Comparison of ENCODE assay signal across 35 cellular contexts in the genomic region with DNA sequence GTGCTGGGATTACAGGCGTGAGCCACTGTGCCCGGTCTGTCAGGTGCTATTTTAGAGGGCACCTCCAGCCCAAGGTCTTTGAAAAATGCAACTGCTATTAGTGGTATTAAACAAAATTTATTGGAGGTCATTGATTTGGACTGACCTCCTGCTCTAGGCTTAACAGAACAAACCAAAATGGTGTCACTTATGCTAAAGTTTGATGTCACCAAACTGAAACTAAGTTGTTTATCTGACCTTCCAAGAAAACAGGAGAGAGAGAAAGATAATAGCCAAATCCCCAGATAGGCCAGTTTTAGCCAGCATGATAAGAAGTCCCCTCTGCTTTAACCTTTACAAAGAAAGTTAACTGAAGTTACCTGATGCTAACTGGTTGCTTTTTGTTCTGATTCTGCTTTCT. TPM values are rescaled to one million over a fixed set of nuclear protein-coding genes. Genes with fewer than 3 reads are reported as not detected.
A peak's percentile ranks its signal among the peaks of the same experiment; 100 is the strongest.
DNase-seq lines count a peak whose midpoint lies in the region; ATAC-seq, FAIRE-seq and TF ChIP-seq lines count a peak whose summit lies in the region.
"Had no signal": no experiment of that assay in that cellular context is flagged by ENCODE, and none has a peak within 500 bp of the region (broad histone marks: within the 10 kb centered on the region; RNA-seq: fewer than 3 reads in every experiment).

No MANE protein-coding gene starts in this region.

- H3K23ac ChIP-seq in mesendoderm (ENCODE audit: low read length): no peak overlapping the region

- TF ChIP-seq POLR2A in HepG2 (IDR thresholded peaks at IDR 0.05; ENCODE audit: insufficient read depth in 1 of 2, low read depth in 2 of 2, low read length in 2 of 2) (no peak), right lobe of liver (IDR thresholded peaks at IDR 0.05) (no peak), esophagus squamous epithelium (IDR thresholded peaks at IDR 0.05) (no peak)

- H3K27me3 ChIP-seq in HepG2 (ENCODE audit: control insufficient read depth in 1 of 2, insufficient read depth in 2 of 2, low read length in 2 of 2) (no peaks in the 10 kb centered on the region), right lobe of liver (no peaks in the 10 kb centered on the region), mesendoderm (ENCODE audit: insufficient read depth, low read length, poor library complexity) (no peaks in the 10 kb centered on the region), esophagus squamous epithelium (peaks cover 0 to 35% (median 0%) of the 10 kb centered on the region in 4 donors), brain microvascular endothelial cell (replicated peaks) (no peaks in the 10 kb centered on the region)
- H3K27me3 ChIP-seq: ascending aorta, cardiac muscle cell had no signal

- no peak overlapping the region for H4K8ac ChIP-seq in mesendoderm (ENCODE audit: low read depth, low read length)

- in situ Hi-C loops in HepG2 (cut with HindIII; ENCODE audit: extremely low pct_ligation_motif_present, low pct_unique_long_range_greater_than_20kb): no loop called here
- in situ Hi-C loops in brain microvascular endothelial cell (cut with HindIII; ENCODE audit: low pct_ligation_motif_present, low sequenced_read_pairs): no loop called here

- H3K9me3 ChIP-seq in HepG2 (ENCODE audit: low read length): no peaks in the 10 kb centered on the region
- no peaks in the 10 kb centered on the region for H3K9me3 ChIP-seq in right lobe of liver
- H3K9me3 ChIP-seq in esophagus squamous epithelium: no peaks in the 10 kb centered on the region
- H3K9me3 ChIP-seq: ascending aorta, heart left ventricle, suprapubic skin, upper lobe of left lung had no signal

- no peak for TF ChIP-seq RAD21 in HepG2 (CRISPR knock-in tag; IDR thresholded peaks at IDR 0.05)

- intact Hi-C loops in HepG2 (cut with micrococcal nuclease; ENCODE audit: unreplicated experiment) (no loop called here), right lobe of liver (cut with DNase I) (no loop called here), esophagus squamous epithelium (cut with DNase I) (loop anchor here (10.0 kb wide), 1 partner anchor 78 kb away; no protein-coding TSS in a partner anchor)

- no peak for ATAC-seq in HepG2
- no peak for ATAC-seq in right lobe of liver
- ATAC-seq in T-cell (replicated peaks in 1 of 4): no peak
- ATAC-seq in GM21515 (IDR thresholded peaks at IDR 0.05; ENCODE audit: unreplicated experiment): no peak
- ATAC-seq: activated naive CD4-positive, alpha-beta T cell treated with anti-CD3 and anti-CD28 coated beads, Interleukin-2, amount 50 U/mL, for 72 hours; heart left ventricle had no signal

- H2AFZ ChIP-seq in HepG2 (ENCODE audit: low read length): no peak overlapping the region

- 90% methylated on average over 2 of the region's 2 CpGs for WGBS in HepG2 (ENCODE audit: low lambda C conversion rate)
- 84% methylated on average over 2 of the region's 2 CpGs for WGBS in right lobe of liver (ENCODE audit: insufficient coverage, low coverage, low lambda C conversion rate, missing lambda C conversion rate)
- WGBS in mesendoderm (ENCODE audit: extremely low coverage, insufficient coverage, low lambda C conversion rate): no CpG with 5 or more reads among the region's 2 CpGs
- 100% methylated on average over 2 of the region's 2 CpGs for WGBS in esophagus squamous epithelium, 2 donors

- no peak overlapping the region for H4K5ac ChIP-seq in mesendoderm (ENCODE audit: low read length)

- no peak overlapping the region for H3K4ac ChIP-seq in mesendoderm (ENCODE audit: low read depth, low read length)

- peaks cover 46% of the 10 kb centered on the region for H3K4me1 ChIP-seq in HepG2 (ENCODE audit: insufficient read depth, low read length)
- peaks cover 0 to 15% (median 4%) of the 10 kb centered on the region in 4 donors for H3K4me1 ChIP-seq in right lobe of liver
- H3K4me1 ChIP-seq in mesendoderm (ENCODE audit: control insufficient read depth, low read depth, low read length): peaks cover 2% of the 10 kb centered on the region
- peaks cover 11 to 28% (median 12%) of the 10 kb centered on the region in 3 donors for H3K4me1 ChIP-seq in esophagus squamous epithelium

- H3K9me3 Mint-ChIP-seq in T-cell: no peaks in the 10 kb centered on the region
- H3K9me3 Mint-ChIP-seq: activated naive CD4-positive, alpha-beta T cell treated with anti-CD3 and anti-CD28 coated beads, Interleukin-2, amount 50 U/mL, for 72 hours; H9 had no signal

- H3K4me1 Mint-ChIP-seq in T-cell: peaks cover 38 to 68% (median 53%) of the 10 kb centered on the region in 3 donors

- H3K36me3 ChIP-seq in HepG2 (replicated peaks in 1 of 2; ENCODE audit: control insufficient read depth in 1 of 2, insufficient read depth in 2 of 2, low read length in 2 of 2) (no peaks in the 10 kb centered on the region), right lobe of liver (no peaks in the 10 kb centered on the region), mesendoderm (ENCODE audit: control insufficient read depth, insufficient read depth, low read length) (no peaks in the 10 kb centered on the region), esophagus squamous epithelium (no peaks in the 10 kb centered on the region), brain microvascular endothelial cell (replicated peaks) (no peaks in the 10 kb centered on the region)
- H3K36me3 ChIP-seq: ascending aorta, cardiac muscle cell, heart left ventricle, suprapubic skin, upper lobe of left lung, WERI-Rb-1 had no signal

- CTCF ChIA-PET in HepG2 (lab: Yijun Ruan, JAX; ENCODE audit: low intra/inter-chr PET ratio, low total read pairs) (no interaction called here), T-cell (lab: Charles Lee) (interaction anchor here (0.6 kb wide), 2 partner anchors 10 to 231 kb away, joined by 3 to 6 read pairs; no protein-coding TSS in a partner anchor)

- H3K79me1 ChIP-seq in mesendoderm (ENCODE audit: low read length): no peaks in the 10 kb centered on the region

- FAIRE-seq in HepG2 (lab: Jason Lieb, UNC): no peak
- FAIRE-seq: A204.1, kidney, RCC 7860 had no signal

- no peak for TF ChIP-seq EP300 in HepG2 (IDR thresholded peaks at IDR 0.05; ENCODE audit: low read depth in 2 of 2, low read length in 2 of 2)
- no peak for TF ChIP-seq EP300 in HepG2 (CRISPR knock-in tag; IDR thresholded peaks at IDR 0.05; ENCODE audit: borderline replicate concordance)

- H3K18ac ChIP-seq in mesendoderm (ENCODE audit: low read length): no peak overlapping the region

- H3K27ac ChIP-seq in HepG2 (ENCODE audit: extremely low read length, insufficient read depth, low read length) (no peak overlapping the region), right lobe of liver (no peak overlapping the region), mesendoderm (ENCODE audit: low read depth, low read length) (no peak overlapping the region), esophagus squamous epithelium (peak overlapping the region in 1 of 4 donors; percentile 48), brain microvascular endothelial cell (no peak overlapping the region)
- H3K27ac ChIP-seq: ascending aorta, cardiac muscle cell, coronary artery, heart left ventricle, HL-60, suprapubic skin, upper lobe of left lung, WERI-Rb-1 had no signal

- no peaks in the 10 kb centered on the region for H4K20me1 ChIP-seq in HepG2 (ENCODE audit: insufficient read depth, low read length)

- peak overlapping the region; percentile 45 to 86 for H3K27ac Mint-ChIP-seq in T-cell
- H3K27ac Mint-ChIP-seq: activated naive CD4-positive, alpha-beta T cell treated with anti-CD3 and anti-CD28 coated beads, Interleukin-2, amount 50 U/mL, for 72 hours; H9 had no signal

- no peak overlapping the region for H2BK120ac ChIP-seq in mesendoderm (ENCODE audit: low read depth, low read length)

- peak overlapping the region in 1 of 3 donors; percentile 55 for H3K4me3 Mint-ChIP-seq in T-cell
- H3K4me3 Mint-ChIP-seq: H9 had no signal

- H3K4me2 ChIP-seq in HepG2 (ENCODE audit: low read depth, low read length) (peak overlapping the region; percentile 94), mesendoderm (ENCODE audit: low read length) (no peak overlapping the region)

- DNase-seq in HepG2 (ENCODE audit: low spot score) (no peak), right lobe of liver (no peak), T-cell (no peak), mesendoderm (peak; percentile 56), esophagus squamous epithelium (lab: John Stamatoyannopoulos, UW) (no peak), NCI-H2171 (lab: John Stamatoyannopoulos, UW) (no peak), brain microvascular endothelial cell (no peak)
- DNase-seq: activated CD4-positive, alpha-beta T cell treated with anti-CD3 and anti-CD28 coated beads for 4 hours; activated effector memory CD4-positive, alpha-beta T cell treated with Interleukin-2 at 50 U/mL for 16 hours; COR-L47; DMS53; foreskin fibroblast; H9; heart left ventricle; Kasumi-1; kidney; NCI-H1436; NCI-H2081; NCI-H226; SIG-M5; stimulated activated CD4-positive, alpha-beta T cell treated with anti-CD3 and anti-CD28 coated beads, Interleukin-4, amount 100 ng/mL, for 24 hours; upper lobe of left lung; WERI-Rb-1 had no signal

- no peak overlapping the region for H2BK15ac ChIP-seq in mesendoderm (replicated peaks; ENCODE audit: low read depth)

- H3K36me3 Mint-ChIP-seq in T-cell: no peaks in the 10 kb centered on the region

- H2BK5ac ChIP-seq in mesendoderm (ENCODE audit: low read length): no peak overlapping the region

- no peak overlapping the region for H3K56ac ChIP-seq in mesendoderm (ENCODE audit: low read length)

- no peak overlapping the region for H2AK5ac ChIP-seq in mesendoderm (ENCODE audit: low read length)

- H3K27me3 Mint-ChIP-seq in T-cell: peaks cover 3 to 4% of the 10 kb centered on the region in 2 donors

- H3K9ac ChIP-seq in HepG2 (ENCODE audit: insufficient read depth, low read depth, low read length) (no peak overlapping the region), mesendoderm (ENCODE audit: low read length) (no peak overlapping the region)

- H3K79me2 ChIP-seq in HepG2 (ENCODE audit: insufficient read depth, low read length): no peaks in the 10 kb centered on the region
- H3K79me2 ChIP-seq in mesendoderm (ENCODE audit: control insufficient read depth, insufficient read depth, low read length): no peaks in the 10 kb centered on the region

- TF ChIP-seq CTCF in HepG2 (CRISPR knock-in tag; IDR thresholded peaks at IDR 0.05) (no peak), right lobe of liver (IDR thresholded peaks at IDR 0.05) (no peak), esophagus squamous epithelium (IDR thresholded peaks at IDR 0.05) (no peak), brain microvascular endothelial cell (IDR thresholded peaks at IDR 0.05; ENCODE audit: low read depth, low read length, missing control alignments) (no peak)

- no TSS peak for BruUV-seq in HepG2 (replicated peaks; lab: Mats Ljungman, UMichigan)

- no peak overlapping the region for H3K4me3 ChIP-seq in HepG2 (replicated peaks in 1 of 3; ENCODE audit: insufficient read depth in 1 of 3, low read depth in 2 of 3, low read length in 3 of 3)
- no peak overlapping the region for H3K4me3 ChIP-seq in right lobe of liver
- H3K4me3 ChIP-seq in mesendoderm (ENCODE audit: low read length): no peak overlapping the region
- H3K4me3 ChIP-seq in esophagus squamous epithelium: no peak overlapping the region
- no peak overlapping the region for H3K4me3 ChIP-seq in brain microvascular endothelial cell (ENCODE audit: low read depth, low read length)
- H3K4me3 ChIP-seq: ascending aorta, cardiac muscle cell, coronary artery, heart left ventricle, suprapubic skin, upper lobe of left lung had no signal

- POLR2A ChIA-PET in HepG2 (lab: Yijun Ruan, JAX): interaction anchor here (2.9 kb wide), 1 partner anchor 10 kb away, joined by 40 read pairs; no protein-coding TSS in a partner anchor
- POLR2A ChIA-PET in T-cell (lab: Charles Lee): interaction anchor here in 1 of 2 donors (0.5 kb wide), 1 partner anchor 450 kb away, joined by 3 read pairs; no protein-coding TSS in a partner anchor

RNA-seq across cellular contexts. Expression of gene INAVA, which starts 8.1 kb away (rescaled TPM):
- total RNA-seq in HepG2 (2016; rRNA removed; fragmentation: Illumina TruSeq; extraction: Trizol) (11.7 and 13.5 TPM in 2 replicates), right lobe of liver (under 1 TPM; 0.29 to 0.55 (median 0.41) TPM), T-cell (under 1 TPM in 4 of 5 donors, not detected in 1; 0.09 to 0.62 (median 0.25) TPM), esophagus squamous epithelium (100 to 1,000 TPM in 1 of 4 donors, 10 to 100 TPM in 3; 45.6 to 102 (median 58.4) TPM)
- total RNA-seq in HepG2 (2016; cell fraction: cytosol; rRNA removed; fragmentation: Illumina TruSeq; extraction: Trizol; ENCODE audit: low read depth): 3.1 and 3.9 TPM in 2 replicates
- 10.6 and 11.8 TPM in 2 replicates for total RNA-seq in HepG2 (2016; cell fraction: insoluble cytoplasmic fraction; rRNA removed; fragmentation: Illumina TruSeq; extraction: Trizol)
- total RNA-seq in HepG2 (2016; cell fraction: membrane; rRNA removed; fragmentation: Illumina TruSeq; extraction: Trizol): 8.9 and 10.3 TPM in 2 replicates
- 11.6 and 14.2 TPM in 2 replicates for total RNA-seq in HepG2 (2016; cell fraction: nucleus; rRNA removed; fragmentation: Illumina TruSeq; extraction: Trizol)
- polyA plus RNA-seq in HepG2 (2011; rRNA removed): 6.0 and 6.4 TPM in 2 replicates
- 3.9 and 5.0 TPM in 2 replicates for polyA plus RNA-seq in HepG2 (2011; cell fraction: cytosol; rRNA removed)
- 18.1 and 23.0 TPM in 2 replicates for polyA plus RNA-seq in HepG2 (2011; cell fraction: nucleus; rRNA removed)
- polyA plus RNA-seq in HepG2 (2012): 3.4 and 3.6 TPM in 2 replicates
- 1.4 and 1.5 TPM in 2 replicates for polyA plus RNA-seq in HepG2 (2016; cell fraction: cytosol; fragmentation: Illumina TruSeq; extraction: Trizol; ENCODE audit: low read depth)
- polyA plus RNA-seq in HepG2 (2016; cell fraction: insoluble cytoplasmic fraction; fragmentation: Illumina TruSeq; extraction: Trizol; ENCODE audit: low read depth): 10.3 and 14.8 TPM in 2 replicates
- 4.6 and 5.4 TPM in 2 replicates for polyA plus RNA-seq in HepG2 (2016; cell fraction: membrane; fragmentation: Illumina TruSeq; extraction: Trizol; ENCODE audit: low read depth)
- polyA plus RNA-seq in HepG2 (2016; cell fraction: nucleus; fragmentation: Illumina TruSeq; extraction: Trizol; ENCODE audit: insufficient read depth, low read depth): 28.3 and 29.7 TPM in 2 replicates
- 0.42 and 11.2 TPM in 2 replicates for polyA minus RNA-seq in HepG2 (2011; rRNA and poly(A)+ RNA removed; ENCODE audit: low replicate concordance)
- polyA minus RNA-seq in HepG2 (2011; cell fraction: cytosol; rRNA and poly(A)+ RNA removed): 4.3 and 7.2 TPM in 2 replicates
- 6.0 and 7.9 TPM in 2 replicates for polyA minus RNA-seq in HepG2 (2011; cell fraction: nucleus; rRNA and poly(A)+ RNA removed)
- polyA plus RNA-seq in mesendoderm (2013, experiment 1 of 2): 34.9 TPM
- 36.1 TPM for polyA plus RNA-seq in mesendoderm (2013, experiment 2 of 2)
- total RNA-seq: ascending aorta, pulmonary artery endothelial cell had no signal

RNA-seq across cellular contexts. Expression of gene GPR25, which starts 13.8 kb away (rescaled TPM):
- total RNA-seq in HepG2 (2016; rRNA removed; fragmentation: Illumina TruSeq; extraction: Trizol) (not detected in 2 replicates), right lobe of liver (not detected), T-cell (1 to 10 TPM; 1.2 to 6.7 (median 1.8) TPM), esophagus squamous epithelium (1 to 10 TPM in 1 of 4 donors, not detected in 3; 1.3 TPM)
- not detected in 2 replicates for total RNA-seq in HepG2 (2016; cell fraction: cytosol; rRNA removed; fragmentation: Illumina TruSeq; extraction: Trizol; ENCODE audit: low read depth)
- not detected in 2 replicates for total RNA-seq in HepG2 (2016; cell fraction: insoluble cytoplasmic fraction; rRNA removed; fragmentation: Illumina TruSeq; extraction: Trizol)
- total RNA-seq in HepG2 (2016; cell fraction: membrane; rRNA removed; fragmentation: Illumina TruSeq; extraction: Trizol): not detected in 2 replicates
- total RNA-seq in HepG2 (2016; cell fraction: nucleus; rRNA removed; fragmentation: Illumina TruSeq; extraction: Trizol): not detected in 2 replicates
- polyA plus RNA-seq in HepG2 (2011; rRNA removed): not detected in 2 replicates
- polyA plus RNA-seq in HepG2 (2011; cell fraction: cytosol; rRNA removed): not detected in 2 replicates
- polyA plus RNA-seq in HepG2 (2011; cell fraction: nucleus; rRNA removed): 0.14 TPM in 1 of 2 replicates, not detected in the other
- not detected in 2 replicates for polyA plus RNA-seq in HepG2 (2012)
- not detected in 2 replicates for polyA plus RNA-seq in HepG2 (2016; cell fraction: cytosol; fragmentation: Illumina TruSeq; extraction: Trizol; ENCODE audit: low read depth)
- polyA plus RNA-seq in HepG2 (2016; cell fraction: insoluble cytoplasmic fraction; fragmentation: Illumina TruSeq; extraction: Trizol; ENCODE audit: low read depth): not detected in 2 replicates
- polyA plus RNA-seq in HepG2 (2016; cell fraction: membrane; fragmentation: Illumina TruSeq; extraction: Trizol; ENCODE audit: low read depth): not detected in 2 replicates
- not detected in 2 replicates for polyA plus RNA-seq in HepG2 (2016; cell fraction: nucleus; fragmentation: Illumina TruSeq; extraction: Trizol; ENCODE audit: insufficient read depth, low read depth)
- not detected in 2 replicates for polyA minus RNA-seq in HepG2 (2011; rRNA and poly(A)+ RNA removed; ENCODE audit: low replicate concordance)
- polyA minus RNA-seq in HepG2 (2011; cell fraction: cytosol; rRNA and poly(A)+ RNA removed): not detected in 2 replicates
- not detected in 2 replicates for polyA minus RNA-seq in HepG2 (2011; cell fraction: nucleus; rRNA and poly(A)+ RNA removed)
- polyA plus RNA-seq in mesendoderm (2013, experiment 1 of 2): not detected
- not detected for polyA plus RNA-seq in mesendoderm (2013, experiment 2 of 2)
- total RNA-seq: activated naive CD4-positive, alpha-beta T cell treated with anti-CD3 and anti-CD28 coated beads, Interleukin-2, amount 50 U/mL, for 72 hours; ascending aorta; H9; heart left ventricle; myocyte; omental fat pad; pulmonary artery endothelial cell; suprapubic skin had no signal
- polyA plus RNA-seq: cardiac muscle cell, heart left ventricle had no signal
